Comparison of ENCODE assay signal across 9 cellular contexts in genomic region chr6:18528084-18528743, GRCh38.
DNase-seq lines count a peak whose midpoint lies in the region; ATAC-seq and TF ChIP-seq lines count a peak whose summit lies in the region.
"Had no signal": no experiment of that assay in that cellular context is flagged by ENCODE, and none has a peak within 500 bp of the region (broad histone marks: within the 10 kb centered on the region; RNA-seq: fewer than 3 reads in every experiment).

No MANE protein-coding gene starts in this region.

- TF ChIP-seq RAD21 in SK-N-SH (IDR thresholded peaks at IDR 0.05; ENCODE audit: low read length) = peak; percentile 66

- CTCF ChIA-PET in SK-N-SH (lab: Yijun Ruan, JAX) = interaction anchor here (0.7 to 2.2 kb wide), 15 partner anchors 9 to 685 kb away, joined by 3 to 9 read pairs (median 3); no protein-coding TSS in a partner anchor

- H3K4me3 ChIP-seq in SK-N-SH (ENCODE audit: low read depth in 2 of 2, low read length in 1 of 2) = no peak overlapping the region
- H3K4me3 ChIP-seq: colonic mucosa had no signal

- no peaks in the 10 kb centered on the region for H3K27me3 ChIP-seq in SK-N-SH (ENCODE audit: insufficient read depth)
- H3K27me3 ChIP-seq: colonic mucosa had no signal

- no peak for DNase-seq in CD14-positive monocyte (ENCODE audit: low spot score)
- DNase-seq in LoVo (ENCODE audit: low spot score) = peak; percentile 4
- DNase-seq in SK-N-SH = peak; percentile 27
- DNase-seq in kidney glomerular epithelial cell (lab: John Stamatoyannopoulos, UW) = peak; percentile 36
- no peak for DNase-seq in SIG-M5 (lab: John Stamatoyannopoulos, UW)
- no peak for DNase-seq in NCI-H1930 (lab: John Stamatoyannopoulos, UW)
- DNase-seq: colonic mucosa had no signal

- H3K27ac Mint-ChIP-seq in CD14-positive monocyte = no peak overlapping the region

- H3K9ac ChIP-seq in SK-N-SH = no peak overlapping the region

- TF ChIP-seq EP300 in SK-N-SH (IDR thresholded peaks at IDR 0.05; ENCODE audit: borderline replicate concordance in 1 of 2, low read depth in 1 of 2, low read length in 1 of 2) = no peak

- H3K9me2 ChIP-seq in SK-N-SH = no peaks in the 10 kb centered on the region

- intact Hi-C loops in CD14-positive monocyte (cut with micrococcal nuclease) = no loop called here

- no peaks in the 10 kb centered on the region; a peak in 1 of 4 replicates for H3K4me1 ChIP-seq in SK-N-SH (ENCODE audit: control insufficient read depth in 1 of 2, insufficient read depth in 2 of 2, low read depth in 1 of 2, low read length in 1 of 2)
- H3K4me1 ChIP-seq: colonic mucosa had no signal

- H3K9me3 Mint-ChIP-seq in CD14-positive monocyte = peaks cover 0 to 1% (median 0%) of the 10 kb centered on the region in 7 donors

- no peaks in the 10 kb centered on the region for H3K4me1 Mint-ChIP-seq in CD14-positive monocyte

- 30% methylated on average over 3 of the region's 3 CpGs for WGBS in SK-N-SH (ENCODE audit: low lambda C conversion rate)

- no peaks in the 10 kb centered on the region for H3K9me3 ChIP-seq in SK-N-SH
- H3K9me3 ChIP-seq: colonic mucosa had no signal

- no peak overlapping the region for H3K27ac ChIP-seq in SK-N-SH (ENCODE audit: low read depth in 2 of 2, low read length in 1 of 2)
- H3K27ac ChIP-seq: colonic mucosa had no signal

- no peaks in the 10 kb centered on the region for H3K79me2 ChIP-seq in SK-N-SH (ENCODE audit: insufficient read depth)

- H3K27me3 Mint-ChIP-seq in CD14-positive monocyte (ENCODE audit: low read depth in 3 of 3) = peaks cover 1 to 2% (median 1%) of the 10 kb centered on the region in 3 donors

- TF ChIP-seq CTCF in CD14-positive monocyte (IDR thresholded peaks at IDR 0.05) (peak; percentile 27), SK-N-SH (IDR thresholded peaks at IDR 0.05) (peak; percentile 60)

- H3K36me3 ChIP-seq in SK-N-SH (replicated peaks in 1 of 2; ENCODE audit: control insufficient read depth in 1 of 2, insufficient read depth in 2 of 2, low read length in 1 of 2) = no peaks in the 10 kb centered on the region
- H3K36me3 ChIP-seq: colonic mucosa had no signal

- no peak for ATAC-seq in HG03045 (IDR thresholded peaks at IDR 0.05; ENCODE audit: unreplicated experiment)
- ATAC-seq in HG02938 (IDR thresholded peaks at IDR 0.05; ENCODE audit: unreplicated experiment) = no peak

- H4K20me1 ChIP-seq in SK-N-SH (ENCODE audit: insufficient read depth) = no peaks in the 10 kb centered on the region

- no peak overlapping the region for H2AFZ ChIP-seq in SK-N-SH (ENCODE audit: low read depth)

- POLR2A ChIA-PET in SK-N-SH (lab: Yijun Ruan, JAX) = no interaction called here

- H3K4me3 Mint-ChIP-seq in CD14-positive monocyte = no peak overlapping the region

- no peak overlapping the region for H3K4me2 ChIP-seq in SK-N-SH

- no peaks in the 10 kb centered on the region for H3F3A ChIP-seq in SK-N-SH (replicated peaks; ENCODE audit: insufficient read depth)

- no peaks in the 10 kb centered on the region for H3K36me3 Mint-ChIP-seq in CD14-positive monocyte

TF ChIP-seq in SK-N-SH, 30 proteins besides CTCF, POLR2A, EP300 and RAD21:
- peak; percentile 26; the same call in 1 of the 2 replicates for TF ChIP-seq SMC3 (IDR thresholded peaks at IDR 0.05; ENCODE audit: low read depth, low read length)
- no peak for TF ChIP-seq USF1 (IDR thresholded peaks at IDR 0.05; ENCODE audit: borderline replicate concordance, low read depth)
TF ChIP-seq in SK-N-SH: peak in this region for 1.

Comparison
In these comparisons a context has a peak if more than half of its experiments do, and no peak if none do; other contexts are left out.
1. DNase-seq: peak in LoVo (single experiment), SK-N-SH (single experiment) and kidney glomerular epithelial cell (single experiment); none in CD14-positive monocyte (single experiment), SIG-M5 (single experiment) and NCI-H1930 (0 of 2).